8 cellular contexts compared by ENCODE assay signal in genomic region chr1:7679873-7680790, GRCh38.
A peak's percentile ranks its signal among the peaks of the same experiment; 100 is the strongest.
DNase-seq lines count a peak whose midpoint lies in the region; ATAC-seq and TF ChIP-seq lines count a peak whose summit lies in the region.

No MANE protein-coding gene starts in this region.

- no peaks in the 10 kb centered on the region for H3K36me3 Mint-ChIP-seq in immature natural killer cell

- in situ Hi-C loops in IMR-90 (cut with MboI; ENCODE audit: low sequenced_read_pairs): no loop called here

- H3K4me1 ChIP-seq in IMR-90 (ENCODE audit: control insufficient read depth, insufficient read depth, low read length) (no peaks in the 10 kb centered on the region), breast epithelium (no peaks in the 10 kb centered on the region), skeletal muscle satellite cell (ENCODE audit: control insufficient read depth, insufficient read depth, low read length) (no peaks in the 10 kb centered on the region)

- H3K4me3 ChIP-seq in BJ (ENCODE audit: low read depth, low read length) (peak overlapping the region; percentile 71), IMR-90 (ENCODE audit: insufficient read depth, low read depth, low read length) (peak overlapping the region; percentile 81), breast epithelium (peak overlapping the region; percentile 67 to 80 (median 78)), skeletal muscle satellite cell (ENCODE audit: low read length) (peak overlapping the region; percentile 89)

- peaks cover 0 to 2% (median 2%) of the 10 kb centered on the region in 3 donors for H3K27me3 Mint-ChIP-seq in immature natural killer cell (ENCODE audit: low read depth in 3 of 3)

- intact Hi-C loops in IMR-90 (cut with micrococcal nuclease): no loop called here
- intact Hi-C loops in breast epithelium (cut with DNase I; ENCODE audit: low total_unique reads): no loop called here

- H2BK15ac ChIP-seq in IMR-90 (ENCODE audit: low read depth, low read length): no peak overlapping the region

- no peak for TF ChIP-seq RAD21 in IMR-90 (IDR thresholded peaks at IDR 0.05; ENCODE audit: low read length)

- no peak overlapping the region for H2AK5ac ChIP-seq in IMR-90 (ENCODE audit: low read depth, low read length)

- H3K36me3 ChIP-seq in BJ (ENCODE audit: control insufficient read depth, insufficient read depth, low read length): no peaks in the 10 kb centered on the region
- no peaks in the 10 kb centered on the region for H3K36me3 ChIP-seq in IMR-90 (ENCODE audit: control insufficient read depth, insufficient read depth, low read length)
- H3K36me3 ChIP-seq in breast epithelium: no peaks in the 10 kb centered on the region
- no peaks in the 10 kb centered on the region for H3K36me3 ChIP-seq in skeletal muscle satellite cell (ENCODE audit: insufficient read depth, low read length)

- H3K9me3 Mint-ChIP-seq in immature natural killer cell: no peaks in the 10 kb centered on the region

- H3K9ac ChIP-seq in IMR-90 (ENCODE audit: low read depth, low read length) (peak overlapping the region; percentile 80), skeletal muscle satellite cell (ENCODE audit: low read depth, low read length) (peak overlapping the region; percentile 85)

- H4K91ac ChIP-seq in IMR-90 (ENCODE audit: insufficient read depth, low read depth, low read length): 0 out of 2 replicates have a peak overlapping the region, but pooled peaks have one; percentile 47

- no TSS peak for BruUV-seq in IMR-90 (replicated peaks; lab: Mats Ljungman, UMichigan)

- H3K27me3 ChIP-seq in BJ (ENCODE audit: control insufficient read depth, insufficient read depth, low read length): peaks cover 3% of the 10 kb centered on the region; the same call in 1 of the 2 replicates
- peaks cover 45% of the 10 kb centered on the region for H3K27me3 ChIP-seq in IMR-90 (ENCODE audit: control insufficient read depth, insufficient read depth, low read length)
- H3K27me3 ChIP-seq in breast epithelium: no peaks in the 10 kb centered on the region
- H3K27me3 ChIP-seq in skeletal muscle satellite cell (ENCODE audit: control insufficient read depth, insufficient read depth, low read length): peaks cover 29% of the 10 kb centered on the region

- H3K9me3 ChIP-seq in IMR-90 (ENCODE audit: control insufficient read depth, insufficient read depth, low read length): no peaks in the 10 kb centered on the region
- H3K9me3 ChIP-seq in breast epithelium: no peaks in the 10 kb centered on the region
- H3K9me3 ChIP-seq in skeletal muscle satellite cell (replicated peaks; ENCODE audit: low read length): no peaks in the 10 kb centered on the region

- peak overlapping the region; percentile 77 to 85 (median 78) for H3K4me3 Mint-ChIP-seq in immature natural killer cell

- CTCF ChIA-PET in BJ (lab: Yijun Ruan, JAX): interaction anchor here (0.6 to 9.1 kb wide), 4 partner anchors 12 to 1787 kb away, joined by 3 to 113 read pairs (median 24); no protein-coding TSS in a partner anchor
- CTCF ChIA-PET in IMR-90 (lab: Yijun Ruan, JAX): interaction anchor here (0.6 to 1.0 kb wide), 2 partner anchors 12 kb away, joined by 3 to 5 read pairs; no protein-coding TSS in a partner anchor

- H3K18ac ChIP-seq in IMR-90 (ENCODE audit: low read depth, low read length): peak overlapping the region; percentile 42; the same call in 1 of the 2 replicates

- peak overlapping the region; percentile 94 for H2AFZ ChIP-seq in IMR-90 (replicated peaks; ENCODE audit: low read length, poor library complexity)

- no peaks in the 10 kb centered on the region for H3K4me1 Mint-ChIP-seq in immature natural killer cell

- peak overlapping the region; percentile 85 for H2AK9ac ChIP-seq in IMR-90 (replicated peaks; ENCODE audit: low read depth, low read length, poor library complexity)

- H3K4ac ChIP-seq in IMR-90 (ENCODE audit: low read depth, low read length): no peak overlapping the region

- TF ChIP-seq POLR2A in IMR-90 (IDR thresholded peaks at IDR 0.05; ENCODE audit: low read depth, low read length): no peak
- no peak for TF ChIP-seq POLR2A in breast epithelium (IDR thresholded peaks at IDR 0.05)

- no peak overlapping the region for H2BK20ac ChIP-seq in IMR-90 (ENCODE audit: low read depth, low read length)

- POLR2A ChIA-PET in BJ (lab: Charles Lee): interaction anchor here (0.6 kb wide), 2 partner anchors 411 to 1762 kb away, joined by 3 to 5 read pairs; no protein-coding TSS in a partner anchor
- POLR2A ChIA-PET in IMR-90 (lab: Charles Lee; ENCODE audit: unreplicated experiment): no interaction called here

- peak overlapping the region; percentile 21; the same call in 1 of the 2 replicates for H3K27ac ChIP-seq in IMR-90 (ENCODE audit: insufficient read depth, low read length)
- peak overlapping the region; percentile 42 to 70 for H3K27ac ChIP-seq in breast epithelium

- H2BK120ac ChIP-seq in IMR-90 (ENCODE audit: low read depth, low read length): no peak overlapping the region

- dilution Hi-C loops in IMR-90 (cut with HindIII; ENCODE audit: low sequenced_read_pairs, unreplicated experiment): no loop called here

- DNase-seq in BJ (ENCODE audit: low read depth) (no peak), IMR-90 (peak; percentile 13), UCSD-AML1 (lab: John Stamatoyannopoulos, UW; ENCODE audit: unreplicated experiment) (peak; percentile 42), breast epithelium (ENCODE audit: low spot score in 2 of 2) (no peak), immature natural killer cell (peak; percentile 52 to 69 (median 53)), GM19238 (ENCODE audit: insufficient read length, low spot score) (no peak)

- peak overlapping the region; percentile 70 for H4K5ac ChIP-seq in IMR-90 (ENCODE audit: low read depth, low read length)

- H3K56ac ChIP-seq in IMR-90 (ENCODE audit: extremely low read depth, insufficient read depth, low read length): no peak overlapping the region

- H3K4me2 ChIP-seq in IMR-90 (ENCODE audit: low read depth, low read length) (peak overlapping the region; percentile 87), skeletal muscle satellite cell (ENCODE audit: low read length) (peak overlapping the region; percentile 99)

- H3K14ac ChIP-seq in IMR-90 (replicated peaks; ENCODE audit: low read depth, low read length): no peak overlapping the region

- H2BK5ac ChIP-seq in IMR-90 (ENCODE audit: low read depth, low read length, poor library complexity, severe bottlenecking): no peak overlapping the region

- no peaks in the 10 kb centered on the region for H3K9me1 ChIP-seq in IMR-90 (ENCODE audit: insufficient read depth, low read length)

- peak overlapping the region in 1 of 6 donors; percentile 34 for H3K27ac Mint-ChIP-seq in immature natural killer cell

- H3K23ac ChIP-seq in IMR-90 (ENCODE audit: low read depth, low read length): no peak overlapping the region

- no peak for TF ChIP-seq CTCF in BJ (IDR thresholded peaks at IDR 0.05; ENCODE audit: insufficient read depth, low read depth, low read length)
- no peak for TF ChIP-seq CTCF in IMR-90 (conservative IDR thresholded peaks at IDR 0.05; ENCODE audit: low read depth, low read length)
- TF ChIP-seq CTCF in breast epithelium (IDR thresholded peaks at IDR 0.05): no peak

- 0% methylated on average over 8 of the region's 81 CpGs; no CpG with 5 or more reads in 1 of the 2 experiments for WGBS in IMR-90 (ENCODE audit: extremely low coverage in 2 of 2, insufficient read length in 1 of 2), 2 experiments

- no peaks in the 10 kb centered on the region for H3K79me1 ChIP-seq in IMR-90 (ENCODE audit: low read depth in 1 of 2, low read length in 2 of 2)

- ATAC-seq in IMR-90 (ENCODE audit: low read depth) (peak; percentile 84), HG03565 (IDR thresholded peaks at IDR 0.05; ENCODE audit: unreplicated experiment) (no peak)

- peak overlapping the region; percentile 77 to 84 for H4K8ac ChIP-seq in IMR-90 (ENCODE audit: low read depth in 2 of 2, low read length in 2 of 2)

- no peaks in the 10 kb centered on the region; the same call in 1 of the 2 replicates for H4K20me1 ChIP-seq in IMR-90 (ENCODE audit: insufficient read depth, low read length)

TF ChIP-seq in IMR-90, 13 proteins besides CTCF, POLR2A, EP300 and RAD21:
- TF ChIP-seq MAFK (IDR thresholded peaks at IDR 0.05; ENCODE audit: low read depth, low read length) (no peak), MXI1 (IDR thresholded peaks at IDR 0.05; ENCODE audit: borderline replicate concordance, low read depth, low read length) (no peak), CHD1 (IDR thresholded peaks at IDR 0.05; ENCODE audit: low read depth, low read length) (no peak), MAZ (IDR thresholded peaks at IDR 0.05; ENCODE audit: borderline replicate concordance, low read depth, low read length) (no peak; the same call in 1 of the 2 replicates), RFX5 (IDR thresholded peaks at IDR 0.05; ENCODE audit: low read depth, low read length) (no peak), BHLHE40 (IDR thresholded peaks at IDR 0.05; ENCODE audit: low read depth, low read length) (no peak), RCOR1 (IDR thresholded peaks at IDR 0.05; ENCODE audit: insufficient replicate concordance, low read length) (no peak), CEBPB (IDR thresholded peaks at IDR 0.05; ENCODE audit: low read depth, low read length) (no peak), USF2 (IDR thresholded peaks at IDR 0.05; ENCODE audit: low read depth, low read length) (no peak), SMC3 (IDR thresholded peaks at IDR 0.05; ENCODE audit: low read depth, low read length) (no peak), ELK1 (IDR thresholded peaks at IDR 0.05; ENCODE audit: borderline replicate concordance, low read depth, low read length) (no peak), FOS (IDR thresholded peaks at IDR 0.05; ENCODE audit: low read depth, low read length) (no peak), NFE2L2 (IDR thresholded peaks at IDR 0.05; ENCODE audit: low read depth, low read length) (no peak)
TF ChIP-seq in IMR-90: peak in this region for 0.

Comparison
In these comparisons a context has a peak if more than half of its experiments do, and no peak if none do; other contexts are left out.
1. DNase-seq: peak in IMR-90 (single experiment), UCSD-AML1 (single experiment) and immature natural killer cell (3 of 3); none in BJ (single experiment), breast epithelium (0 of 2) and GM19238 (single experiment).
2. Peak in every context shown above with its lines, with median percentiles within 50 percentile points of each other: H3K4me3 ChIP-seq.